ENCODE assay signal across 8 cellular contexts in genomic region chr1:93681549-93682412, GRCh38. TPM values are rescaled to one million over a fixed set of nuclear protein-coding genes. Genes with fewer than 3 reads are reported as not detected.
A peak's percentile ranks its signal among the peaks of the same experiment; 100 is the strongest.
DNase-seq lines count a peak whose midpoint lies in the region; ATAC-seq, FAIRE-seq and TF ChIP-seq lines count a peak whose summit lies in the region.

BCAR3 (minus strand) TSS chr1:93681837; CDS start chr1:93674930, 6,907 bp downstream.

- in situ Hi-C loops in brain microvascular endothelial cell (cut with HindIII; ENCODE audit: low pct_ligation_motif_present, low sequenced_read_pairs), result no loop called here

- ATAC-seq in HG03354 (IDR thresholded peaks at IDR 0.05; ENCODE audit: poor library complexity, severe bottlenecking, unreplicated experiment), result peak; percentile 75
- ATAC-seq in sciatic nerve, result peak; percentile 72

- H3K4me3 ChIP-seq in brain microvascular endothelial cell (ENCODE audit: low read depth, low read length), result peak within 1 kb of the TSS; percentile 75
- H3K4me3 ChIP-seq in iPS-15b (ENCODE audit: low read depth, low read length), result peak within 1 kb of the TSS; percentile 74

- H3K9me3 ChIP-seq in iPS-15b (ENCODE audit: control insufficient read depth, insufficient read depth, low read length), result no peaks in the 10 kb centered on the region

- H3K36me3 ChIP-seq in brain microvascular endothelial cell (replicated peaks) (no peaks in the 10 kb centered on the region), iPS-15b (ENCODE audit: control insufficient read depth, insufficient read depth, low read length) (no peaks in the 10 kb centered on the region)

- DNase-seq in DMS114 treated with DMSO at 0.1 percent for 48 hours (lab: John Stamatoyannopoulos, UW; ENCODE audit: unreplicated experiment), result peak; percentile 33
- peak; percentile 40 for DNase-seq in GM19239 (ENCODE audit: insufficient read length, low spot score)
- peak; percentile 60 to 76 for DNase-seq in NOMO-1 (lab: John Stamatoyannopoulos, UW; ENCODE audit: unreplicated experiment in 2 of 2)
- DNase-seq in brain microvascular endothelial cell, result peak; percentile 47
- peak; percentile 85 for DNase-seq in sciatic nerve (ENCODE audit: low spot score)
- no peak for DNase-seq in NCI-H1694 (lab: John Stamatoyannopoulos, UW)

- intact Hi-C loops in sciatic nerve (cut with DNase I), result loop anchor here (10.0 kb wide), 1 partner anchor 47 kb away; no protein-coding TSS in a partner anchor

- TF ChIP-seq CTCF in brain microvascular endothelial cell (IDR thresholded peaks at IDR 0.05; ENCODE audit: low read depth, low read length, missing control alignments), result peak; percentile 3

- H3K27me3 ChIP-seq in brain microvascular endothelial cell (replicated peaks) (no peaks in the 10 kb centered on the region), iPS-15b (ENCODE audit: control insufficient read depth, insufficient read depth, low read length) (peaks cover 17% of the 10 kb centered on the region)

- peak within 1 kb of the TSS; percentile 67 for H3K9ac ChIP-seq in iPS-15b (ENCODE audit: low read depth, low read length)

- H3K27ac ChIP-seq in brain microvascular endothelial cell, result peak within 1 kb of the TSS; percentile 51

- peaks cover 7% of the 10 kb centered on the region for H3K4me1 ChIP-seq in iPS-15b (ENCODE audit: control insufficient read depth, insufficient read depth, low read length)

- FAIRE-seq in GM19239 (lab: Jason Lieb, UNC), result peak; percentile 14

RNA-seq across cellular contexts. Expression of gene BCAR3, which starts in this region (rescaled TPM):
- 35.9 TPM for total RNA-seq in sciatic nerve
